In the genomic region with DNA sequence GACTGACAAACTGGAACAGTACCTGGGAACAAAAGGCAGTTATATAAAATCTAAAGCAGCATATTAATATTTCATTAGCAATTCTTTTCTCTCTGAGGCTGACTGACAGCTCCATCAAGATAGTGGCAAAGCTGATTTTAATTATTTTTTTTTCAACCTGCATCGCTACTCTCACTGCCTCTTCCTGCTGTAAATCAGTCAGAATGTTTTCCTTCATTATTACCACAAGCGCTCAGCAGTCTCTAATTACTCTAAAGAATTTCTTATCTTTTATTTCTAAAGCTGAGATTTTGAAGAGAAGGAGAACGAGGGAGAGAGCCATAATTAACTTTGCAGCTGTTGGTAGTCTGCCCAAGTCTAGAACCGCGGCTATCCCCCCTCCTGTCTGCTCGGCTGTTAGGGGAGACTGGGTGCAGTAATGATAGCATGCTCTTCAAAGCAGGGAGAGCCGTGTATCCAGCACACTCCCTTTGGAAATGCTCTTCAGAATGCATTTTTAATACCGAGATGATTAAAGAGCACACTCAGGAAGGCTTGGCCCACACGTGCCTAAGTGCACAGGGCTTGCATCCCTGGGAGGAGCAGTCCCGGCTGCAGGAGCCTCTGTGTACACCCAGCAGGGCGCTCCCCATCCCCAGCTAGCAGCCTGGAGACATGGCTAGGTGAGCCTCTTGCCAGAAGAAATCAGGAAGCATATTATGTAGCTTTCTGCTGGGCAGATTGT, we compare ENCODE assay signal across 15 cellular contexts.
DNase-seq lines count a peak whose midpoint lies in the region; ATAC-seq lines count a peak whose summit lies in the region.
"Had no signal": no experiment of that assay in that cellular context is flagged by ENCODE, and none has a peak within 500 bp of the region (broad histone marks: within the 10 kb centered on the region; RNA-seq: fewer than 3 reads in every experiment).

No MANE protein-coding gene starts in this region.

- peak overlapping the region; percentile 10 for H3K27ac ChIP-seq in BLaER1
- H3K27ac ChIP-seq: ascending aorta, C4-2B, Peyer's patch had no signal

- peak overlapping the region; percentile 45 for H3K9ac ChIP-seq in BLaER1

- H3K4me1 ChIP-seq in BLaER1: peaks cover 62% of the 10 kb centered on the region
- H3K4me1 ChIP-seq: ascending aorta, Peyer's patch had no signal

- H3K4me3 ChIP-seq in BLaER1: peak overlapping the region; percentile 54
- H3K4me3 ChIP-seq: ascending aorta, lung, Peyer's patch, smooth muscle cell had no signal

- ATAC-seq in GM21390 (IDR thresholded peaks at IDR 0.05; ENCODE audit: unreplicated experiment) (peak; percentile 18), HG03342 (IDR thresholded peaks at IDR 0.05; ENCODE audit: unreplicated experiment) (peak; percentile 21), GM18870 (IDR thresholded peaks at IDR 0.05; ENCODE audit: unreplicated experiment) (no peak)

- no peaks in the 10 kb centered on the region for H3K36me3 ChIP-seq in BLaER1
- H3K36me3 ChIP-seq: ascending aorta, Peyer's patch had no signal

- peak overlapping the region; percentile 96 for H3K4me2 ChIP-seq in BLaER1
- H3K4me2 ChIP-seq: smooth muscle cell had no signal

- DNase-seq in SK-N-DZ (ENCODE audit: low spot score) (peak; percentile 78), pons (ENCODE audit: low spot score) (no peak), T-helper 1 cell (no peak), GM03348 (ENCODE audit: low spot score) (no peak)
- DNase-seq: activated CD4-positive, alpha-beta memory T cell treated with anti-CD3 and anti-CD28 coated beads for 36 hours; stimulated activated naive B cell treated with anti-CD40 and anti-IgM and Interleukin-4, amounts not matched to agents 10 μg/mL and 1 μg/mL and 100 μg/mL, for 72 hours had no signal

- H3K9me3 ChIP-seq in BLaER1: peaks cover 8% of the 10 kb centered on the region; the same call in 1 of the 2 replicates
- H3K9me3 ChIP-seq: ascending aorta, Peyer's patch had no signal

- H3K27me3 ChIP-seq in BLaER1: no peaks in the 10 kb centered on the region
- H3K27me3 ChIP-seq: ascending aorta, Peyer's patch had no signal

- H4K20me1 ChIP-seq in BLaER1: no peaks in the 10 kb centered on the region
